ENCODE assay signal across 8 cellular contexts in genomic region chr9:105355810-105356209, GRCh38.
DNase-seq lines count a peak whose midpoint lies in the region; ATAC-seq, FAIRE-seq and TF ChIP-seq lines count a peak whose summit lies in the region.

No MANE protein-coding gene starts in this region.

- FAIRE-seq in GM12892 (lab: Jason Lieb, UNC) = peak; percentile 76

- no peak for TF ChIP-seq POLR2A in GM12892 (IDR thresholded peaks at IDR 0.05; ENCODE audit: low read depth, low read length)

- no peak for DNase-seq in GM12892 (ENCODE audit: insufficient read length)
- DNase-seq in HUDEP-2 (lab: John Stamatoyannopoulos, UW; ENCODE audit: unreplicated experiment in 76 of 76) = peak in 74 of 76 experiments; percentile 12 to 94 (median 70)
- peak; percentile 15 for DNase-seq in fibroblast of peridontal ligament (ENCODE audit: extremely low read depth)
- no peak for DNase-seq in UCSD-AML1 (lab: John Stamatoyannopoulos, UW; ENCODE audit: unreplicated experiment)
- no peak for DNase-seq in effector CD8-positive, alpha-beta T cell (lab: John Stamatoyannopoulos, UW)
- no peak for DNase-seq in NCI-H524 treated with DMSO at 0.1 percent for 48 hours (lab: John Stamatoyannopoulos, UW)

- peak; percentile 42 for ATAC-seq in GM21515 (IDR thresholded peaks at IDR 0.05; ENCODE audit: unreplicated experiment)
- no peak for ATAC-seq in HG02571 (IDR thresholded peaks at IDR 0.05; ENCODE audit: unreplicated experiment)

Comparison
In these comparisons a context has a peak if more than half of its experiments do, and no peak if none do; other contexts are left out.
1. DNase-seq: peak in HUDEP-2 (74 of 76) and fibroblast of peridontal ligament (single experiment); none in GM12892 (single experiment), UCSD-AML1 (single experiment), effector CD8-positive, alpha-beta T cell (single experiment) and NCI-H524 treated with DMSO at 0.1 percent for 48 hours (single experiment).